19 cellular contexts compared by ENCODE assay signal in the genomic region with DNA sequence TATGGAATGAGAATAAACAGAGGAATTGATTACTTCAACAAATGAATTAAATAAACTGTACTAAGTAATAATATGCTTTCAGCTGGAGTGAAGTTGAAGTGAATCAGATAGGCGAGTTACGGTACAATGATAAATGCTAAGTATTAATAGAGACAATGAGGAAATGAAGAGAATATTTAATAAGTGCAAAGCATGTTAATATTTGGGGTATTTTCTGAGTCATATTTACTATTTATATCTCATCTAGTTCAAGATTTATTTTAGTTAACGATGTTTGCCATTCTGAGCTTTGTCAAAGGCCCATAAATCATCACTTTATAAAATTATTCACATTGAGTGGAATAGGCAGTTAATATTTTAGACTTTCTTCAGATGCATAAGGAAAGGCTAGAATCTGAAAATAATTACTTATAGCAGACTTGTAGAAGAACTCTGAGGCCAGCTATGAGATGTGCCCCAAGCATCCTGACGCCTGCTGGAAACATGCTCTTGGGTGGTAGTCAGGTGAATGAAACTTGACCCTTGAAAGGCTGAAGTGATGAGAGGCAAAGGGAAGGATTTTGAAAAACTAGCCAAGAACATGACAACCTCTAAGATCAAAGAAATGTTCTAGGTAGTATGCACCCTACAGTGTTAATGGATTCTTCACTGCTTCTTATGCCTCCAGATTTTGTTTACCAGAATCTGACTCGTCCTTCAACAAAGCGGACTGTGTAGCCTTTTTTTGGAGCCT.
DNase-seq lines count a peak whose midpoint lies in the region; ATAC-seq, FAIRE-seq and TF ChIP-seq lines count a peak whose summit lies in the region.
"Had no signal": no experiment of that assay in that cellular context is flagged by ENCODE, and none has a peak within 500 bp of the region (broad histone marks: within the 10 kb centered on the region; RNA-seq: fewer than 3 reads in every experiment).

No MANE protein-coding gene starts in this region.

- dilution Hi-C loops in endothelial cell of umbilical vein (cut with MboI; ENCODE audit: extremely low pct_ligation_motif_present, low sequenced_read_pairs), result no loop called here

- H3K79me2 ChIP-seq in Karpas-422 (ENCODE audit: low read length) (no peaks in the 10 kb centered on the region), endothelial cell of umbilical vein (ENCODE audit: control insufficient read depth, insufficient read depth, low read length) (no peaks in the 10 kb centered on the region)

- POLR2A ChIA-PET in endothelial cell of umbilical vein (lab: Charles Lee), result no interaction called here

- H3K9me3 ChIP-seq in Karpas-422 (ENCODE audit: low read length) (no peaks in the 10 kb centered on the region), endothelial cell of umbilical vein (replicated peaks; ENCODE audit: control insufficient read depth, insufficient read depth, low read length) (no peaks in the 10 kb centered on the region)

- ATAC-seq in natural killer cell treated with Interleukin-12 subunit alpha and Interleukin-12 subunit beta and Interleukin-15 and Interleukin-18, amount 100 ng/mL, for 72 hours, result no peak

- H3K4me1 Mint-ChIP-seq in natural killer cell treated with Interleukin-12 subunit alpha and Interleukin-12 subunit beta and Interleukin-15 and Interleukin-18, amount 100 ng/mL, for 72 hours (ENCODE audit: low read depth in 2 of 2), result peaks cover 29 to 41% of the 10 kb centered on the region in 2 donors

- intact Hi-C loops in endothelial cell of umbilical vein (cut with micrococcal nuclease), result no loop called here

- H3K4me1 ChIP-seq in Karpas-422 (ENCODE audit: low read length), result peaks cover 20% of the 10 kb centered on the region
- H3K4me1 ChIP-seq in endothelial cell of umbilical vein (ENCODE audit: control insufficient read depth, extremely low read depth, insufficient read depth, low read length), result no peaks in the 10 kb centered on the region

- no TSS peak for BruUV-seq in endothelial cell of umbilical vein (replicated peaks; lab: Mats Ljungman, UMichigan)

- no peaks in the 10 kb centered on the region for H3K36me3 ChIP-seq in Karpas-422 (ENCODE audit: insufficient read depth, low read length)
- H3K36me3 ChIP-seq in endothelial cell of umbilical vein (ENCODE audit: control insufficient read depth in 2 of 2, extremely low read depth in 1 of 2, insufficient read depth in 2 of 2, low read length in 2 of 2), result no peaks in the 10 kb centered on the region

- DNase-seq in DMS79 treated with DMSO at 0.1 percent for 48 hours (lab: John Stamatoyannopoulos, UW) (peak; percentile 1), DMS79 (lab: John Stamatoyannopoulos, UW) (no peak), D721Med (ENCODE audit: insufficient read length, low spot score) (no peak), Karpas-422 (peak; percentile 46), endothelial cell of umbilical vein (ENCODE audit: low read depth, low spot score) (no peak), NCI-H748 (lab: John Stamatoyannopoulos, UW; ENCODE audit: unreplicated experiment) (no peak), ecto neural progenitor cell (ENCODE audit: low spot score) (no peak)
- no peak for DNase-seq in natural killer cell treated with Interleukin-12 subunit alpha and Interleukin-12 subunit beta and Interleukin-15 and Interleukin-18, amount 100 ng/mL, for 72 hours (ENCODE audit: low spot score)
- DNase-seq: 8988T; CD8-positive, alpha-beta memory T cell; COR-L47; GM23248; HCEC 1CT; HFFc6 had no signal

- H3K27ac Mint-ChIP-seq in natural killer cell treated with Interleukin-12 subunit alpha and Interleukin-12 subunit beta and Interleukin-15 and Interleukin-18, amount 100 ng/mL, for 72 hours, result no peak overlapping the region
- H3K27ac Mint-ChIP-seq: B cell; CD8-positive, alpha-beta memory T cell; HFFc6 had no signal

- H4K20me1 ChIP-seq in Karpas-422 (ENCODE audit: insufficient read depth, low read depth, low read length) (no peaks in the 10 kb centered on the region), endothelial cell of umbilical vein (replicated peaks; ENCODE audit: control insufficient read depth, extremely low read depth, insufficient read depth, low read length) (no peaks in the 10 kb centered on the region)
- H4K20me1 ChIP-seq: BLaER1 treated with 17β-estradiol and CSF1 and Interleukin-3, amounts not matched to agents 10 nM and 100 nM had no signal

- H3K27me3 Mint-ChIP-seq in natural killer cell treated with Interleukin-12 subunit alpha and Interleukin-12 subunit beta and Interleukin-15 and Interleukin-18, amount 100 ng/mL, for 72 hours, result no peaks in the 10 kb centered on the region
- H3K27me3 Mint-ChIP-seq: B cell; CD8-positive, alpha-beta memory T cell had no signal

- H3K27ac ChIP-seq in Karpas-422 (ENCODE audit: low read length), result no peak overlapping the region
- H3K27ac ChIP-seq in endothelial cell of umbilical vein (ENCODE audit: insufficient read depth, low read depth, low read length), result no peak overlapping the region
- H3K27ac ChIP-seq: BLaER1 treated with 17β-estradiol and CSF1 and Interleukin-3, amounts not matched to agents 10 nM and 100 nM; GM23248; HL-60 had no signal

- TF ChIP-seq CTCF in D721Med (IDR thresholded peaks at IDR 0.05; ENCODE audit: insufficient read depth, missing control alignments) (no peak), endothelial cell of umbilical vein (IDR thresholded peaks at IDR 0.05; ENCODE audit: extremely low read depth in 1 of 2, insufficient read depth in 1 of 2, low read depth in 1 of 2, low read length in 2 of 2) (no peak)

- CTCF ChIA-PET in endothelial cell of umbilical vein (lab: Charles Lee), result interaction anchor here (0.8 kb wide), 1 partner anchor 283 kb away, joined by 3 read pairs; no protein-coding TSS in a partner anchor

- H3K4me3 ChIP-seq in Karpas-422 (ENCODE audit: low read length) (no peak overlapping the region), endothelial cell of umbilical vein (replicated peaks in 1 of 3; ENCODE audit: insufficient read depth in 1 of 3, low read depth in 1 of 3, low read length in 3 of 3) (no peak overlapping the region)
- H3K4me3 ChIP-seq: BLaER1 treated with 17β-estradiol and CSF1 and Interleukin-3, amounts not matched to agents 10 nM and 100 nM; GM23248 had no signal

- H3K4me3 Mint-ChIP-seq in natural killer cell treated with Interleukin-12 subunit alpha and Interleukin-12 subunit beta and Interleukin-15 and Interleukin-18, amount 100 ng/mL, for 72 hours, result no peak overlapping the region
- H3K4me3 Mint-ChIP-seq: B cell; CD8-positive, alpha-beta memory T cell; HFFc6 had no signal

- FAIRE-seq in D721Med (lab: Jason Lieb, UNC), result peak; percentile 6
- FAIRE-seq in endothelial cell of umbilical vein (lab: Jason Lieb, UNC), result peak; percentile 12
- FAIRE-seq: GM12891, H54 had no signal

- TF ChIP-seq POLR2A in endothelial cell of umbilical vein (IDR thresholded peaks at IDR 0.05; ENCODE audit: low read depth, low read length), result no peak

- H3K9me2 ChIP-seq in Karpas-422 (replicated peaks; ENCODE audit: insufficient read depth, low read length), result no peaks in the 10 kb centered on the region

- no peak overlapping the region for H2AFZ ChIP-seq in Karpas-422 (ENCODE audit: low read length)
- H2AFZ ChIP-seq in endothelial cell of umbilical vein (ENCODE audit: low read depth, low read length), result no peak overlapping the region
- H2AFZ ChIP-seq: GM23248 had no signal

- no peak overlapping the region for H3K9ac ChIP-seq in Karpas-422 (ENCODE audit: low read length)
- no peak overlapping the region for H3K9ac ChIP-seq in endothelial cell of umbilical vein (replicated peaks; ENCODE audit: extremely low read depth, insufficient read depth, low read length)
- H3K9ac ChIP-seq: GM23248 had no signal

- H3K27me3 ChIP-seq in Karpas-422 (ENCODE audit: low read length), result no peaks in the 10 kb centered on the region
- no peaks in the 10 kb centered on the region for H3K27me3 ChIP-seq in endothelial cell of umbilical vein (ENCODE audit: control insufficient read depth in 2 of 2, insufficient read depth in 2 of 2, low read length in 2 of 2)
- H3K27me3 ChIP-seq: BLaER1 treated with 17β-estradiol and CSF1 and Interleukin-3, amounts not matched to agents 10 nM and 100 nM had no signal

- no peaks in the 10 kb centered on the region for H3K36me3 Mint-ChIP-seq in natural killer cell treated with Interleukin-12 subunit alpha and Interleukin-12 subunit beta and Interleukin-15 and Interleukin-18, amount 100 ng/mL, for 72 hours

- no peaks in the 10 kb centered on the region for H3K9me1 ChIP-seq in endothelial cell of umbilical vein (replicated peaks; ENCODE audit: control insufficient read depth, extremely low read depth, insufficient read depth, low read length)

- H3K4me2 ChIP-seq in Karpas-422 (ENCODE audit: low read depth, low read length, poor library complexity, severe bottlenecking), result no peak overlapping the region
- H3K4me2 ChIP-seq in endothelial cell of umbilical vein (ENCODE audit: insufficient read depth, low read length), result no peak overlapping the region
- H3K4me2 ChIP-seq: BLaER1 treated with 17β-estradiol and CSF1 and Interleukin-3, amounts not matched to agents 10 nM and 100 nM had no signal

- H3K9me3 Mint-ChIP-seq in natural killer cell treated with Interleukin-12 subunit alpha and Interleukin-12 subunit beta and Interleukin-15 and Interleukin-18, amount 100 ng/mL, for 72 hours, result no peaks in the 10 kb centered on the region
- H3K9me3 Mint-ChIP-seq: CD8-positive, alpha-beta memory T cell; HFFc6 had no signal

TF ChIP-seq in endothelial cell of umbilical vein, 7 proteins besides CTCF, POLR2A, EP300 and RAD21:
- no peak for TF ChIP-seq JUN (IDR thresholded peaks at IDR 0.05; ENCODE audit: borderline replicate concordance, insufficient read depth, insufficient read length, low read depth)
- TF ChIP-seq MYC (IDR thresholded peaks at IDR 0.05; ENCODE audit: low read depth, low read length), result no peak
- no peak for TF ChIP-seq GATA2 (IDR thresholded peaks at IDR 0.05; ENCODE audit: insufficient read depth, insufficient read length, low read depth, low read length)
- no peak for TF ChIP-seq POLR2AphosphoS5 (IDR thresholded peaks at IDR 0.05; ENCODE audit: insufficient read depth, low read depth, low read length)
- TF ChIP-seq FOS (IDR thresholded peaks at IDR 0.05; ENCODE audit: borderline replicate concordance, insufficient read depth, low read length), result no peak
- no peak for TF ChIP-seq EZH2 (IDR thresholded peaks at IDR 0.05; ENCODE audit: borderline replicate concordance, low read depth, low read length, severe bottlenecking)
- TF ChIP-seq, protein P1, sequence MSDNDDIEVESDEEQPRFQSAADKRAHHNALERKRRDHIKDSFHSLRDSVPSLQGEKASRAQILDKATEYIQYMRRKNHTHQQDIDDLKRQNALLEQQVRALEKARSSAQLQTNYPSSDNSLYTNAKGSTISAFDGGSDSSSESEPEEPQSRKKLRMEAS (IDR thresholded peaks at IDR 0.05; ENCODE audit: insufficient read depth, insufficient read length), result no peak

Comparison
In these comparisons a context has a peak if more than half of its experiments do, and no peak if none do; other contexts are left out.
1. DNase-seq: peak in DMS79 treated with DMSO at 0.1 percent for 48 hours (single experiment) and Karpas-422 (single experiment); none in DMS79 (single experiment), D721Med (single experiment), endothelial cell of umbilical vein (single experiment), NCI-H748 (single experiment), ecto neural progenitor cell (single experiment) and natural killer cell treated with Interleukin-12 subunit alpha and Interleukin-12 subunit beta and Interleukin-15 and Interleukin-18, amount 100 ng/mL, for 72 hours (single experiment).